In genomic region chr13:25237083-25237482, GRCh38 we compare ENCODE assay signal across 23 cellular contexts.
"Had no signal": no experiment of that assay in that cellular context is flagged by ENCODE, and none has a peak within 500 bp of the region (broad histone marks: within the 10 kb centered on the region; RNA-seq: fewer than 3 reads in every experiment).

No MANE protein-coding gene starts in this region.

- H3K27ac Mint-ChIP-seq: activated B cell treated with CpG ODN at 0.5 μM for 24 hours; activated CD4-positive, alpha-beta T cell treated with anti-CD3 and anti-CD28 coated beads for 36 hours; activated naive CD4-positive, alpha-beta T cell treated with anti-CD3 and anti-CD28 coated beads, Interleukin-2, amount 10 ng/mL, durations not matched to agents 7 days and 5 days; endodermal cell; mesothelial cell of epicardium; natural killer cell; stimulated activated naive CD8-positive, alpha-beta T cell treated with anti-CD3 and anti-CD28 coated beads, Interleukin-15, Interleukin-2, amounts not matched to agents 100 ng/mL and 50 ng/mL, for 24 hours had no signal

- H3K27ac ChIP-seq: body of pancreas, cardiac muscle cell, esophagus squamous epithelium, gastrocnemius medialis, left ventricle myocardium inferior, ovary, prostate gland, tibial artery had no signal

- H3K9me3 Mint-ChIP-seq: activated B cell treated with CpG ODN at 0.5 μM for 24 hours; activated naive CD4-positive, alpha-beta T cell treated with anti-CD3 and anti-CD28 coated beads, Interleukin-2, amount 10 ng/mL, durations not matched to agents 7 days and 5 days; mesothelial cell of epicardium; natural killer cell; stimulated activated naive CD8-positive, alpha-beta T cell treated with anti-CD3 and anti-CD28 coated beads, Interleukin-15, Interleukin-2, amounts not matched to agents 100 ng/mL and 50 ng/mL, for 24 hours had no signal

- DNase-seq: activated B cell treated with CpG ODN at 0.5 μM for 24 hours; activated CD4-positive, alpha-beta T cell treated with anti-CD3 and anti-CD28 coated beads for 36 hours; activated CD4-positive, alpha-beta T cell treated with anti-CD3 and anti-CD28 coated beads, Interleukin-2, amount 50 U/mL, for 4 hours; activated effector memory CD4-positive, alpha-beta T cell treated with anti-CD3 and anti-CD28 coated beads, Interleukin-2, amount 50 U/mL, for 16 hours; activated naive CD4-positive, alpha-beta T cell treated with anti-CD3 and anti-CD28 coated beads, Interleukin-2, amount 10 ng/mL, durations not matched to agents 7 days and 5 days; activated T-cell treated with anti-CD3 and anti-CD28 coated beads, Interleukin-2, amount 50 U/mL, for 48 hours; anterior cingulate cortex; body of pancreas; cortex of kidney; endodermal cell; esophagus squamous epithelium; gastrocnemius medialis; hypothalamus; left ventricle myocardium inferior; natural killer cell; ovary; spleen; stimulated activated CD4-positive, alpha-beta T cell treated with anti-CD3 and anti-CD28 coated beads, Interleukin-4, amount 100 ng/mL, for 1 hour; tibial artery had no signal

- H3K27me3 Mint-ChIP-seq: activated naive CD4-positive, alpha-beta T cell treated with anti-CD3 and anti-CD28 coated beads, Interleukin-2, amount 10 ng/mL, durations not matched to agents 7 days and 5 days; stimulated activated naive CD8-positive, alpha-beta T cell treated with anti-CD3 and anti-CD28 coated beads, Interleukin-15, Interleukin-2, amounts not matched to agents 100 ng/mL and 50 ng/mL, for 24 hours had no signal

- ATAC-seq: activated CD4-positive, alpha-beta T cell treated with anti-CD3 and anti-CD28 coated beads for 36 hours; body of pancreas; gastrocnemius medialis; natural killer cell had no signal

- H3K9me3 ChIP-seq: body of pancreas, esophagus squamous epithelium, gastrocnemius medialis, left ventricle myocardium inferior, ovary, prostate gland, spleen, tibial artery had no signal

- H3K36me3 ChIP-seq: cardiac muscle cell, esophagus squamous epithelium, gastrocnemius medialis, left ventricle myocardium inferior, ovary, prostate gland, spleen, tibial artery had no signal

- H3K27me3 ChIP-seq: body of pancreas, cardiac muscle cell, esophagus squamous epithelium, gastrocnemius medialis, ovary, spleen, tibial artery had no signal

- H3K4me3 Mint-ChIP-seq: activated B cell treated with CpG ODN at 0.5 μM for 24 hours; activated CD4-positive, alpha-beta T cell treated with anti-CD3 and anti-CD28 coated beads for 36 hours; activated naive CD4-positive, alpha-beta T cell treated with anti-CD3 and anti-CD28 coated beads, Interleukin-2, amount 10 ng/mL, durations not matched to agents 7 days and 5 days; endodermal cell; mesothelial cell of epicardium; natural killer cell; stimulated activated naive CD8-positive, alpha-beta T cell treated with anti-CD3 and anti-CD28 coated beads, Interleukin-15, Interleukin-2, amounts not matched to agents 100 ng/mL and 50 ng/mL, for 24 hours had no signal

- H3K4me1 Mint-ChIP-seq: activated naive CD4-positive, alpha-beta T cell treated with anti-CD3 and anti-CD28 coated beads, Interleukin-2, amount 10 ng/mL, durations not matched to agents 7 days and 5 days; mesothelial cell of epicardium had no signal

- H3K4me3 ChIP-seq: body of pancreas, cardiac muscle cell, esophagus squamous epithelium, gastrocnemius medialis, left ventricle myocardium inferior, ovary, prostate gland, spleen, tibial artery had no signal

- H3K4me1 ChIP-seq: body of pancreas, esophagus squamous epithelium, gastrocnemius medialis, left ventricle myocardium inferior, prostate gland, tibial artery had no signal
